In the genomic region with DNA sequence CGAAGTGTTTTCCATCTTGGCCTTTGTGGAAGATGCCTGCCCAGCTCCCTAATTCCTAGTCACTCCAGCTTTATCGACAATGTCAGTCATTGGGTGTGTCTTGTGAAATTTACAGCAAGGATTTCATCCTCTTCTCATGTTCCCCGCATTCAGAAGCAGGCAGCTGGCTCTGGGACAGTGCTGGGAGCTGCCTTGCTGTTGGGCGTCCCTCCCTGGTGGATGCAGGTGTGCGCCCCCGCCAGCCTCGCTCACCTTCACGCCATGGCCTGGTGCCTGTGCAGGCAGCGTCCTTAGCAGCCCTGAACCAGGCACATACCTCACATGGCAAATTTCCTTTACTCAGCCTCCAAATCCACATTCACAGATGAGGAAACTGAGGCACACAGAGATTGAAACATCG, we compare ENCODE assay signal across 18 cellular contexts. TPM values are rescaled to one million over a fixed set of nuclear protein-coding genes. Genes with fewer than 3 reads are reported as not detected.
A peak's percentile ranks its signal among the peaks of the same experiment; 100 is the strongest.
DNase-seq lines count a peak whose midpoint lies in the region; ATAC-seq and TF ChIP-seq lines count a peak whose summit lies in the region.
"Had no signal": no experiment of that assay in that cellular context is flagged by ENCODE, and none has a peak within 500 bp of the region (broad histone marks: within the 10 kb centered on the region; RNA-seq: fewer than 3 reads in every experiment).

No MANE protein-coding gene starts in this region.

- peaks cover 11 to 19% (median 17%) of the 10 kb centered on the region in 7 donors for H3K9me3 Mint-ChIP-seq in CD14-positive monocyte

- no peak overlapping the region for H2AFZ ChIP-seq in trophoblast cell (ENCODE audit: insufficient read depth, low read length, poor library complexity)

- peaks cover 0 to 55% (median 46%) of the 10 kb centered on the region in 10 experiments; a peak in 17 of 20 replicates for H3K4me1 ChIP-seq in BLaER1 treated with 17β-estradiol and CSF1 and Interleukin-3, amounts not matched to agents 10 nM and 100 nM
- peaks cover 0 to 5% (median 0%) of the 10 kb centered on the region in 4 donors for H3K4me1 ChIP-seq in Peyer's patch
- H3K4me1 ChIP-seq in trophoblast cell (ENCODE audit: control insufficient read depth in 1 of 2, insufficient read depth in 2 of 2, low read length in 2 of 2) = peaks cover 27 to 36% of the 10 kb centered on the region in 2 experiments

- H3K4me3 Mint-ChIP-seq in T-helper 17 cell = no peak overlapping the region
- H3K4me3 Mint-ChIP-seq in CD14-positive monocyte = no peak overlapping the region
- H3K4me3 Mint-ChIP-seq: activated CD4-positive, alpha-beta memory T cell treated with anti-CD3 and anti-CD28 coated beads for 36 hours; T-helper 2 cell treated with Interferon-gamma antibody and Interleukin-4, amounts not matched to agents 5 μg/mL and 100 μg/mL, for 36 hours had no signal

- peaks cover 6% of the 10 kb centered on the region for H3K4me1 Mint-ChIP-seq in T-helper 17 cell
- no peaks in the 10 kb centered on the region for H3K4me1 Mint-ChIP-seq in CD14-positive monocyte

- H3K4me2 ChIP-seq in BLaER1 treated with 17β-estradiol and CSF1 and Interleukin-3, amounts not matched to agents 10 nM and 100 nM = peak overlapping the region in 5 of 11 experiments; percentile 7 to 56 (median 54); a peak in 5 of 22 replicates
- H3K4me2 ChIP-seq in trophoblast cell (ENCODE audit: low read length) = no peak overlapping the region

- H3K4me3 ChIP-seq in BLaER1 treated with 17β-estradiol and CSF1 and Interleukin-3, amounts not matched to agents 10 nM and 100 nM = no peak overlapping the region
- H3K4me3 ChIP-seq in Peyer's patch (no peak overlapping the region), trophoblast cell (ENCODE audit: low read depth, low read length) (no peak overlapping the region)
- H3K4me3 ChIP-seq: vagina had no signal

- H3K79me1 ChIP-seq in trophoblast cell (ENCODE audit: low read length) = peaks cover 27% of the 10 kb centered on the region

- no peaks in the 10 kb centered on the region for H3K27me3 Mint-ChIP-seq in T-helper 17 cell
- no peaks in the 10 kb centered on the region for H3K27me3 Mint-ChIP-seq in CD14-positive monocyte (ENCODE audit: low read depth in 3 of 3)
- H3K27me3 Mint-ChIP-seq: activated CD4-positive, alpha-beta memory T cell treated with anti-CD3 and anti-CD28 coated beads for 36 hours had no signal

- peaks cover 23 to 32% (median 25%) of the 10 kb centered on the region in 11 experiments for H3K9me3 ChIP-seq in BLaER1 treated with 17β-estradiol and CSF1 and Interleukin-3, amounts not matched to agents 10 nM and 100 nM (replicated peaks in 1 of 11)
- no peaks in the 10 kb centered on the region for H3K9me3 ChIP-seq in Peyer's patch
- H3K9me3 ChIP-seq in trophoblast cell (ENCODE audit: insufficient read depth, low read depth, low read length) = peaks cover 13% of the 10 kb centered on the region
- no peaks in the 10 kb centered on the region for H3K9me3 ChIP-seq in T-helper 17 cell (ENCODE audit: control insufficient read depth, low read length, poor library complexity, severe bottlenecking)
- H3K9me3 ChIP-seq: neutrophil, vagina had no signal

- H3K27ac Mint-ChIP-seq in T-helper 17 cell = no peak overlapping the region
- peak overlapping the region in 1 of 7 donors; percentile 37 for H3K27ac Mint-ChIP-seq in CD14-positive monocyte
- H3K27ac Mint-ChIP-seq: activated CD4-positive, alpha-beta memory T cell treated with anti-CD3 and anti-CD28 coated beads for 36 hours; T-helper 2 cell treated with Interferon-gamma antibody and Interleukin-4, amounts not matched to agents 5 μg/mL and 100 μg/mL, for 36 hours had no signal

- no peak overlapping the region for H4K12ac ChIP-seq in trophoblast cell (ENCODE audit: low read depth, low read length)

- no peak overlapping the region for H3K23ac ChIP-seq in trophoblast cell (ENCODE audit: low read length)

- H3K36me3 Mint-ChIP-seq in T-helper 17 cell (ENCODE audit: low read depth) (peaks cover 5% of the 10 kb centered on the region), CD14-positive monocyte (peaks cover 73 to 82% of the 10 kb centered on the region in 2 donors)

- H4K8ac ChIP-seq in trophoblast cell (ENCODE audit: low read depth, low read length) = peak overlapping the region; percentile 49

- peak overlapping the region; percentile 33 for H3K4ac ChIP-seq in trophoblast cell (ENCODE audit: low read depth, low read length)

- DNase-seq in Peyer's patch (peak in 2 of 3 donors; percentile 9 to 22), islet precursor cell (peak; percentile 50), trophoblast cell (no peak), T-helper 17 cell (no peak), CD14-positive monocyte (ENCODE audit: low spot score) (no peak)
- DNase-seq: activated CD4-positive, alpha-beta memory T cell treated with anti-CD3 and anti-CD28 coated beads for 36 hours; activated naive CD4-positive, alpha-beta T cell treated with Interleukin-2 at 50 U/mL for 16 hours; activated T-cell treated with anti-CD3 and anti-CD28 coated beads for 4 hours; anterior cingulate cortex; KBM-7; NCI-H1694 treated with DMSO at 0.1 percent for 48 hours; stimulated activated CD8-positive, alpha-beta memory T cell treated with anti-CD3 and anti-CD28 coated beads, Interleukin-4, amount 100 ng/mL, for 48 hours had no signal

- H2AK5ac ChIP-seq in trophoblast cell (ENCODE audit: low read length) = peak overlapping the region; percentile 77

- ATAC-seq in HG02610 (IDR thresholded peaks at IDR 0.05; ENCODE audit: unreplicated experiment) (no peak), T-helper 17 cell (no peak), HG03439 (IDR thresholded peaks at IDR 0.05; ENCODE audit: unreplicated experiment) (no peak)

- peak overlapping the region; percentile 82 for H4K91ac ChIP-seq in trophoblast cell (ENCODE audit: low read depth, low read length)

- H3K9ac ChIP-seq in BLaER1 treated with 17β-estradiol and CSF1 and Interleukin-3, amounts not matched to agents 10 nM and 100 nM = peak overlapping the region in 2 of 11 experiments; percentile 9 to 41; a peak in 1 of 22 replicates
- H3K9ac ChIP-seq in trophoblast cell (ENCODE audit: low read length) = no peak overlapping the region

- H4K20me1 ChIP-seq in BLaER1 treated with 17β-estradiol and CSF1 and Interleukin-3, amounts not matched to agents 10 nM and 100 nM = peaks cover 0 to 44% (median 4%) of the 10 kb centered on the region in 11 experiments; a peak in 9 of 22 replicates

- peak overlapping the region; percentile 70 for H2BK12ac ChIP-seq in trophoblast cell (ENCODE audit: low read length)

- peaks cover 13% of the 10 kb centered on the region for H3K79me2 ChIP-seq in trophoblast cell (ENCODE audit: control insufficient read depth, insufficient read depth, low read length, poor library complexity)

- peak overlapping the region in 7 of 11 experiments; percentile 3 to 68 (median 53); a peak in 10 of 22 replicates for H3K27ac ChIP-seq in BLaER1 treated with 17β-estradiol and CSF1 and Interleukin-3, amounts not matched to agents 10 nM and 100 nM
- H3K27ac ChIP-seq in Peyer's patch (no peak overlapping the region), trophoblast cell (ENCODE audit: low read depth, low read length) (peak overlapping the region; percentile 42)
- H3K27ac ChIP-seq: neutrophil had no signal

- peaks cover 30 to 85% (median 60%) of the 10 kb centered on the region in 11 experiments for H3K36me3 ChIP-seq in BLaER1 treated with 17β-estradiol and CSF1 and Interleukin-3, amounts not matched to agents 10 nM and 100 nM
- peaks cover 0 to 11% (median 0%) of the 10 kb centered on the region in 3 donors for H3K36me3 ChIP-seq in Peyer's patch
- peaks cover 33 to 45% of the 10 kb centered on the region in 2 experiments for H3K36me3 ChIP-seq in trophoblast cell (ENCODE audit: control insufficient read depth in 1 of 2, insufficient read depth in 2 of 2, low read length in 2 of 2)
- H3K36me3 ChIP-seq: vagina had no signal

- H2BK120ac ChIP-seq in trophoblast cell (ENCODE audit: insufficient read depth, low read length, poor library complexity) = peak overlapping the region; percentile 39

- intact Hi-C loops in CD14-positive monocyte (cut with micrococcal nuclease) = no loop called here

- TF ChIP-seq POLR2A in Peyer's patch (IDR thresholded peaks at IDR 0.05) = no peak

- peak overlapping the region; percentile 47 for H2BK5ac ChIP-seq in trophoblast cell (ENCODE audit: low read depth, low read length, poor library complexity)

- peak overlapping the region; percentile 71 for H3K14ac ChIP-seq in trophoblast cell (ENCODE audit: low read length)

- no peaks in the 10 kb centered on the region for H3K27me3 ChIP-seq in BLaER1 treated with 17β-estradiol and CSF1 and Interleukin-3, amounts not matched to agents 10 nM and 100 nM
- H3K27me3 ChIP-seq in Peyer's patch (no peaks in the 10 kb centered on the region), trophoblast cell (ENCODE audit: insufficient read depth, low read length) (no peaks in the 10 kb centered on the region)
- H3K27me3 ChIP-seq: neutrophil, vagina had no signal

- TF ChIP-seq CTCF in Peyer's patch (IDR thresholded peaks at IDR 0.05) (no peak), CD14-positive monocyte (IDR thresholded peaks at IDR 0.05) (no peak)

- peak overlapping the region; percentile 86 for H3K18ac ChIP-seq in trophoblast cell (ENCODE audit: low read length)

- WGBS in trophoblast cell (ENCODE audit: extremely low coverage, insufficient coverage, insufficient read length) = no CpG with 5 or more reads among the region's 10 CpGs

RNA-seq across cellular contexts. Expression of gene TFDP1, which starts 39.7 kb away (rescaled TPM):
- 10 to 100 TPM; 37.0 to 75.1 (median 48.0) TPM for total RNA-seq in Peyer's patch
- polyA plus RNA-seq in trophoblast cell (2013) = 59.9 and 61.4 TPM in 2 replicates
- 10 to 100 TPM; 31.1 to 33.6 TPM for total RNA-seq in T-helper 17 cell
- 10 to 100 TPM; 37.6 to 54.0 TPM for polyA plus RNA-seq in CD14-positive monocyte

RNA-seq across cellular contexts. Expression of gene DCUN1D2, which starts 54.4 kb away (rescaled TPM):
- 10 to 100 TPM; 23.9 to 29.1 (median 26.9) TPM for total RNA-seq in Peyer's patch
- polyA plus RNA-seq in trophoblast cell (2013) = 15.9 and 16.7 TPM in 2 replicates
- total RNA-seq in T-helper 17 cell = 10 to 100 TPM; 12.8 to 15.2 TPM
- 1 to 10 TPM; 3.1 to 6.1 TPM for polyA plus RNA-seq in CD14-positive monocyte

Comparison
In these comparisons a context has a peak if more than half of its experiments do, and no peak if none do; other contexts are left out.
1. H3K27ac ChIP-seq: peak in BLaER1 treated with 17β-estradiol and CSF1 and Interleukin-3, amounts not matched to agents 10 nM and 100 nM (7 of 11) and trophoblast cell (single experiment); none in Peyer's patch (0 of 4).
2. DNase-seq: peak in Peyer's patch (2 of 3) and islet precursor cell (single experiment); none in trophoblast cell (0 of 2), T-helper 17 cell (0 of 3) and CD14-positive monocyte (single experiment).